8 cellular contexts compared by ENCODE assay signal in genomic region chr6:13526718-13527668, GRCh38. TPM values are rescaled to one million over a fixed set of nuclear protein-coding genes. Genes with fewer than 3 reads are reported as not detected.
DNase-seq lines count a peak whose midpoint lies in the region; ATAC-seq and TF ChIP-seq lines count a peak whose summit lies in the region.

No MANE protein-coding gene starts in this region.

- H3K9me3 Mint-ChIP-seq in activated T-helper 2 cell treated with anti-CD3 and anti-CD28 coated beads, Interferon-gamma antibody, Interleukin-2, Interleukin-4, amounts not matched to agents 10 μg/mL and 5 μg/mL and 100 μg/mL, durations not matched to agents 14 hours and 24 hours and 36 hours, result no peaks in the 10 kb centered on the region

- TF ChIP-seq CTCF in left lung (IDR thresholded peaks at IDR 0.05), result no peak

- no peaks in the 10 kb centered on the region for H3K27me3 ChIP-seq in left lung

- ATAC-seq in HG02840 (IDR thresholded peaks at IDR 0.05; ENCODE audit: low FRiP score, unreplicated experiment) (peak; percentile 72), left lung (peak; percentile 86)

- H3K36me3 ChIP-seq in left lung, result no peaks in the 10 kb centered on the region

- peaks cover 7% of the 10 kb centered on the region for H3K4me1 Mint-ChIP-seq in activated T-helper 2 cell treated with anti-CD3 and anti-CD28 coated beads, Interferon-gamma antibody, Interleukin-2, Interleukin-4, amounts not matched to agents 10 μg/mL and 5 μg/mL and 100 μg/mL, durations not matched to agents 14 hours and 24 hours and 36 hours (ENCODE audit: low read depth)

- peak overlapping the region; percentile 23 to 63 for H3K27ac ChIP-seq in left lung

- intact Hi-C loops in left lung (cut with DNase I), result no loop called here
- intact Hi-C loops in activated T-helper 2 cell treated with anti-CD3 and anti-CD28 coated beads, Interferon-gamma antibody, Interleukin-2, Interleukin-4, amounts not matched to agents 10 μg/mL and 5 μg/mL and 100 μg/mL, durations not matched to agents 14 hours and 24 hours and 36 hours (cut with micrococcal nuclease), result no loop called here

- H3K4me3 ChIP-seq in left lung, result no peak overlapping the region

- H3K27ac Mint-ChIP-seq in activated T-helper 2 cell treated with anti-CD3 and anti-CD28 coated beads, Interferon-gamma antibody, Interleukin-2, Interleukin-4, amounts not matched to agents 10 μg/mL and 5 μg/mL and 100 μg/mL, durations not matched to agents 14 hours and 24 hours and 36 hours, result no peak overlapping the region

- no peak overlapping the region for H3K4me3 Mint-ChIP-seq in activated T-helper 2 cell treated with anti-CD3 and anti-CD28 coated beads, Interferon-gamma antibody, Interleukin-2, Interleukin-4, amounts not matched to agents 10 μg/mL and 5 μg/mL and 100 μg/mL, durations not matched to agents 14 hours and 24 hours and 36 hours (ENCODE audit: low read depth)

- H3K27me3 Mint-ChIP-seq in activated T-helper 2 cell treated with anti-CD3 and anti-CD28 coated beads, Interferon-gamma antibody, Interleukin-2, Interleukin-4, amounts not matched to agents 10 μg/mL and 5 μg/mL and 100 μg/mL, durations not matched to agents 14 hours and 24 hours and 36 hours (ENCODE audit: low read depth), result peaks cover 2% of the 10 kb centered on the region

- DNase-seq in activated T-cell treated with anti-CD3 and anti-CD28 coated beads for 24 hours (ENCODE audit: low read depth), result peak; percentile 4
- no peak for DNase-seq in activated T-cell treated with anti-CD3 and anti-CD28 coated beads, Interleukin-2, amount 50 U/mL, for 1 hour
- DNase-seq in NCI-H1694 (lab: John Stamatoyannopoulos, UW), result peak; percentile 96
- DNase-seq in activated T-cell treated with anti-CD3 and anti-CD28 coated beads, Interleukin-2, amount 50 U/mL, for 48 hours, result peak; percentile 22 to 27
- DNase-seq in left lung, result peak in 1 of 2 donors; percentile 48
- no peak for DNase-seq in HPDE6-E6E7 (ENCODE audit: extremely low spot score)
- no peak for DNase-seq in activated T-helper 2 cell treated with anti-CD3 and anti-CD28 coated beads, Interferon-gamma antibody, Interleukin-2, Interleukin-4, amounts not matched to agents 10 μg/mL and 5 μg/mL and 100 μg/mL, durations not matched to agents 14 hours and 24 hours and 36 hours (ENCODE audit: low spot score)

- H3K9me3 ChIP-seq in left lung, result no peaks in the 10 kb centered on the region

- H3K4me1 ChIP-seq in left lung, result peaks cover 5 to 33% of the 10 kb centered on the region in 2 donors

- no peaks in the 10 kb centered on the region for H3K36me3 Mint-ChIP-seq in activated T-helper 2 cell treated with anti-CD3 and anti-CD28 coated beads, Interferon-gamma antibody, Interleukin-2, Interleukin-4, amounts not matched to agents 10 μg/mL and 5 μg/mL and 100 μg/mL, durations not matched to agents 14 hours and 24 hours and 36 hours (ENCODE audit: low read depth)

RNA-seq across cellular contexts. Expression of gene GFOD1, which starts 39.6 kb away (rescaled TPM):
- total RNA-seq in left lung, result 10 to 100 TPM in 1 of 2 donors, 1 to 10 TPM in 1; 8.7 to 19.6 TPM
- total RNA-seq in activated T-helper 2 cell treated with anti-CD3 and anti-CD28 coated beads, Interferon-gamma antibody, Interleukin-2, Interleukin-4, amounts not matched to agents 10 μg/mL and 5 μg/mL and 100 μg/mL, durations not matched to agents 14 hours and 24 hours and 36 hours, result 4.6 and 4.8 TPM in 2 replicates

RNA-seq across cellular contexts. Expression of gene SIRT5, which starts 47.4 kb away (rescaled TPM):
- total RNA-seq in left lung, result 1 to 10 TPM; 9.0 to 9.2 TPM
- 9.0 and 9.3 TPM in 2 replicates for total RNA-seq in activated T-helper 2 cell treated with anti-CD3 and anti-CD28 coated beads, Interferon-gamma antibody, Interleukin-2, Interleukin-4, amounts not matched to agents 10 μg/mL and 5 μg/mL and 100 μg/mL, durations not matched to agents 14 hours and 24 hours and 36 hours

Comparison
In these comparisons a context has a peak if more than half of its experiments do, and no peak if none do; other contexts are left out.
1. DNase-seq: peak in activated T-cell treated with anti-CD3 and anti-CD28 coated beads for 24 hours (single experiment), NCI-H1694 (single experiment) and activated T-cell treated with anti-CD3 and anti-CD28 coated beads, Interleukin-2, amount 50 U/mL, for 48 hours (2 of 2); none in activated T-cell treated with anti-CD3 and anti-CD28 coated beads, Interleukin-2, amount 50 U/mL, for 1 hour (single experiment), HPDE6-E6E7 (single experiment) and activated T-helper 2 cell treated with anti-CD3 and anti-CD28 coated beads, Interferon-gamma antibody, Interleukin-2, Interleukin-4, amounts not matched to agents 10 μg/mL and 5 μg/mL and 100 μg/mL, durations not matched to agents 14 hours and 24 hours and 36 hours (single experiment).